Comparison of ENCODE assay signal across 1 cellular context in genomic region chr9:88691811-88692210, GRCh38.
TF ChIP-seq lines count a peak whose summit lies in the region.

No MANE protein-coding gene starts in this region.

TF ChIP-seq in IMR-90, 13 proteins besides CTCF, POLR2A, EP300 and RAD21 (continued from another document):
- peak; percentile 69 for TF ChIP-seq FOS (IDR thresholded peaks at IDR 0.05; ENCODE audit: low read depth, low read length)
- TF ChIP-seq BHLHE40 (IDR thresholded peaks at IDR 0.05; ENCODE audit: low read depth, low read length): peak; percentile 46; the same call in 1 of the 2 replicates
- no peak for TF ChIP-seq USF2 (IDR thresholded peaks at IDR 0.05; ENCODE audit: low read depth, low read length)
- no peak for TF ChIP-seq RFX5 (IDR thresholded peaks at IDR 0.05; ENCODE audit: low read depth, low read length)
- TF ChIP-seq ELK1 (IDR thresholded peaks at IDR 0.05; ENCODE audit: borderline replicate concordance, low read depth, low read length): no peak
- no peak for TF ChIP-seq RCOR1 (IDR thresholded peaks at IDR 0.05; ENCODE audit: insufficient replicate concordance, low read length)
- TF ChIP-seq CHD1 (IDR thresholded peaks at IDR 0.05; ENCODE audit: low read depth, low read length): no peak
- no peak for TF ChIP-seq MXI1 (IDR thresholded peaks at IDR 0.05; ENCODE audit: borderline replicate concordance, low read depth, low read length)
- TF ChIP-seq NFE2L2 (IDR thresholded peaks at IDR 0.05; ENCODE audit: low read depth, low read length): no peak
- no peak for TF ChIP-seq MAZ (IDR thresholded peaks at IDR 0.05; ENCODE audit: borderline replicate concordance, low read depth, low read length)
- TF ChIP-seq CEBPB (IDR thresholded peaks at IDR 0.05; ENCODE audit: low read depth, low read length): no peak
